In genomic region chr10:110356628-110357245, GRCh38 we compare ENCODE assay signal across 8 cellular contexts. TPM values are rescaled to one million over a fixed set of nuclear protein-coding genes. Genes with fewer than 3 reads are reported as not detected.
DNase-seq lines count a peak whose midpoint lies in the region; ATAC-seq, FAIRE-seq and TF ChIP-seq lines count a peak whose summit lies in the region.

No MANE protein-coding gene starts in this region.

- no peak overlapping the region for H4K8ac ChIP-seq in neuronal stem cell (ENCODE audit: low read depth, low read length)

- H3K36me3 ChIP-seq in SU-DHL-6 (ENCODE audit: low read length) (no peaks in the 10 kb centered on the region), K562 (ENCODE audit: control insufficient read depth, insufficient read depth, low read length) (no peaks in the 10 kb centered on the region), neuronal stem cell (replicated peaks in 1 of 2; ENCODE audit: control insufficient read depth in 2 of 2, insufficient read depth in 2 of 2, low read length in 2 of 2) (no peaks in the 10 kb centered on the region), tibial nerve (no peaks in the 10 kb centered on the region)

- H3K27ac ChIP-seq in SU-DHL-6 (ENCODE audit: low read depth, low read length) (peak overlapping the region; percentile 100), K562 (ENCODE audit: extremely low read depth, low read depth, low read length) (no peak overlapping the region), neuronal stem cell (replicated peaks; ENCODE audit: low read length) (no peak overlapping the region), tibial nerve (peak overlapping the region in 1 of 4 donors; percentile 62)

- H2AFZ ChIP-seq in SU-DHL-6 (ENCODE audit: low read depth, low read length, severe bottlenecking) (peak overlapping the region; percentile 29), K562 (ENCODE audit: low read depth, low read length) (no peak overlapping the region), neuronal stem cell (ENCODE audit: low read length) (peak overlapping the region; percentile 27)

- no peaks in the 10 kb centered on the region for H3K9me1 ChIP-seq in K562 (ENCODE audit: control insufficient read depth, insufficient read depth, low read length)

- no peak for TF ChIP-seq POLR2A in K562 (conservative IDR thresholded peaks at IDR 0.05)
- no peak for TF ChIP-seq POLR2A in tibial nerve (IDR thresholded peaks at IDR 0.05)
- TF ChIP-seq POLR2A in H54 (IDR thresholded peaks at IDR 0.05; ENCODE audit: low read depth, low read length): no peak

- no peaks in the 10 kb centered on the region for H3K79me1 ChIP-seq in neuronal stem cell (ENCODE audit: low read depth, low read length)

- H3K4me3 ChIP-seq in SU-DHL-6 (ENCODE audit: insufficient read depth, low read length, poor library complexity, severe bottlenecking): peak overlapping the region; percentile 26
- H3K4me3 ChIP-seq in K562: no peak overlapping the region
- no peak overlapping the region for H3K4me3 ChIP-seq in neuronal stem cell (ENCODE audit: low read length in 2 of 2)
- H3K4me3 ChIP-seq in tibial nerve: peak overlapping the region in 1 of 4 donors; percentile 8

- intact Hi-C loops in K562 (cut with micrococcal nuclease): loop anchor here (5.0 kb wide), 1 partner anchor 41 kb away; no protein-coding TSS in a partner anchor

- H3K27me3 ChIP-seq in SU-DHL-6 (ENCODE audit: low read length) (no peaks in the 10 kb centered on the region), K562 (ENCODE audit: control insufficient read depth in 2 of 2, insufficient read depth in 2 of 2, low read length in 2 of 2) (peaks cover 2 to 54% of the 10 kb centered on the region in 2 experiments; a peak in 4 of 5 replicates), neuronal stem cell (ENCODE audit: control insufficient read depth in 3 of 3, insufficient read depth in 3 of 3, low read depth in 1 of 3, low read length in 3 of 3) (peaks cover 0 to 7% (median 0%) of the 10 kb centered on the region in 3 experiments), tibial nerve (no peaks in the 10 kb centered on the region)

- H2BK15ac ChIP-seq in neuronal stem cell (ENCODE audit: low read length): no peak overlapping the region

- POLR2A ChIA-PET in K562 (lab: Yijun Ruan, JAX): no interaction called here

- TF ChIP-seq CTCF in SU-DHL-6 (IDR thresholded peaks at IDR 0.05; ENCODE audit: insufficient read depth, low read length, poor library complexity, severe bottlenecking) (no peak), K562 (IDR thresholded peaks at IDR 0.05 in 2 of 3, conservative IDR thresholded peaks at IDR 0.05 in 1 of 3; ENCODE audit: insufficient read depth in 2 of 3, low read depth in 1 of 3, low read length in 3 of 3) (no peak), tibial nerve (IDR thresholded peaks at IDR 0.05) (no peak)

- TF ChIP-seq RAD21 in K562 (CRISPR knock-in tag; conservative IDR thresholded peaks at IDR 0.05 in 1 of 2, IDR thresholded peaks at IDR 0.05 in 1 of 2): no peak

- H2BK12ac ChIP-seq in neuronal stem cell (ENCODE audit: low read length): no peak overlapping the region

- CTCF ChIA-PET in K562 (lab: Yijun Ruan, JAX; ENCODE audit: low intra/inter-chr PET ratio): interaction anchor here (0.9 kb wide), 1 partner anchor 180 kb away, joined by 3 read pairs; no protein-coding TSS in a partner anchor

- H3K4me1 ChIP-seq in K562 (replicated peaks in 1 of 2; ENCODE audit: control insufficient read depth in 2 of 2, insufficient read depth in 2 of 2, low read length in 2 of 2): peaks cover 0 to 8% of the 10 kb centered on the region in 2 experiments; a peak in 3 of 5 replicates
- peaks cover 0 to 11% of the 10 kb centered on the region in 2 donors for H3K4me1 ChIP-seq in neuronal stem cell (ENCODE audit: control insufficient read depth in 2 of 2, insufficient read depth in 1 of 2, low read depth in 1 of 2, low read length in 2 of 2)
- peaks cover 0 to 18% (median 15%) of the 10 kb centered on the region in 4 donors for H3K4me1 ChIP-seq in tibial nerve

- peak overlapping the region; percentile 74 for H3K9ac ChIP-seq in SU-DHL-6 (ENCODE audit: low read length)
- no peak overlapping the region for H3K9ac ChIP-seq in K562 (ENCODE audit: insufficient read depth in 1 of 2, low read depth in 2 of 2, low read length in 2 of 2)
- no peak overlapping the region for H3K9ac ChIP-seq in neuronal stem cell (ENCODE audit: low read depth, low read length, poor library complexity)

- H4K91ac ChIP-seq in neuronal stem cell (ENCODE audit: low read depth, low read length, poor library complexity): no peak overlapping the region

- no TSS peak for BruUV-seq in K562 (replicated peaks; lab: Mats Ljungman, UMichigan)

- no peak overlapping the region for H2AK5ac ChIP-seq in neuronal stem cell (ENCODE audit: low read depth, low read length)

- no peak overlapping the region for H3K23ac ChIP-seq in neuronal stem cell (ENCODE audit: low read depth, low read length, poor library complexity)

- FAIRE-seq in K562 (lab: Jason Lieb, UNC) (no peak), H54 (lab: Jason Lieb, UNC) (no peak)

- peak overlapping the region; percentile 82 for H3K4me2 ChIP-seq in SU-DHL-6 (ENCODE audit: low read depth, low read length, poor library complexity, severe bottlenecking)
- peak overlapping the region; percentile 14; the same call in 1 of the 2 replicates for H3K4me2 ChIP-seq in K562 (ENCODE audit: insufficient read depth, low read length)
- H3K4me2 ChIP-seq in neuronal stem cell (ENCODE audit: insufficient read depth, low read length, poor library complexity, severe bottlenecking): no peak overlapping the region

- in situ Hi-C loops in K562 (cut with MboI): no loop called here

- no peak overlapping the region for H3K18ac ChIP-seq in neuronal stem cell (ENCODE audit: low read length)

- 9% methylated on average over 12 of the region's 19 CpGs for WGBS in K562 (ENCODE audit: insufficient coverage, low coverage, missing lambda C conversion rate)
- WGBS in neuronal stem cell (ENCODE audit: extremely low coverage in 2 of 2, insufficient read length in 2 of 2, insufficient replicate concordance in 1 of 2), 2 donors: no CpG with 5 or more reads among the region's 19 CpGs
- WGBS in tibial nerve, 2 donors: 65 to 67% methylated on average over 19 of the region's 19 CpGs

- H3K4ac ChIP-seq in neuronal stem cell (ENCODE audit: low read length): no peak overlapping the region

- no peaks in the 10 kb centered on the region for H3K9me2 ChIP-seq in SU-DHL-6 (replicated peaks; ENCODE audit: insufficient read depth, low read length)

- DNase-seq in K562 (ENCODE audit: extremely low read depth in 1 of 4, low spot score in 3 of 4) (peak in 3 of 4 experiments; percentile 15 to 30 (median 19)), neuronal stem cell (ENCODE audit: low spot score) (no peak), tibial nerve (ENCODE audit: low spot score in 2 of 2) (no peak), H54 (ENCODE audit: insufficient read length, low spot score) (no peak), mesenteric fat pad (ENCODE audit: low spot score) (no peak)

- TF ChIP-seq EP300 in K562 (IDR thresholded peaks at IDR 0.05; ENCODE audit: low read length) (no peak), tibial nerve (IDR thresholded peaks at IDR 0.05) (peak in 1 of 2 donors; percentile 27)

- peak; percentile 77 for ATAC-seq in GM18867 (IDR thresholded peaks at IDR 0.05; ENCODE audit: unreplicated experiment)
- peak; percentile 79 for ATAC-seq in HG02884 (IDR thresholded peaks at IDR 0.05; ENCODE audit: unreplicated experiment)
- peak; percentile 36; the same call in 1 of the 3 replicates for ATAC-seq in K562

- H3K9me3 ChIP-seq in SU-DHL-6 (ENCODE audit: insufficient read depth, low read length) (no peaks in the 10 kb centered on the region), K562 (replicated peaks; ENCODE audit: control insufficient read depth, insufficient read depth, low read depth, low read length) (no peaks in the 10 kb centered on the region), neuronal stem cell (replicated peaks in 1 of 2; ENCODE audit: control insufficient read depth in 2 of 2, insufficient read depth in 1 of 2, low read depth in 1 of 2, low read length in 2 of 2) (no peaks in the 10 kb centered on the region), tibial nerve (no peaks in the 10 kb centered on the region)

- H4K20me1 ChIP-seq in SU-DHL-6 (ENCODE audit: low read depth, low read length) (no peaks in the 10 kb centered on the region), K562 (replicated peaks; ENCODE audit: control insufficient read depth, insufficient read depth, low read length) (no peaks in the 10 kb centered on the region)

- peaks cover 47% of the 10 kb centered on the region for H3F3A ChIP-seq in SU-DHL-6 (ENCODE audit: insufficient read depth)

- H2BK120ac ChIP-seq in neuronal stem cell (ENCODE audit: low read depth, low read length): no peak overlapping the region

- H2BK5ac ChIP-seq in neuronal stem cell (ENCODE audit: low read length): peak overlapping the region; percentile 19

- no peaks in the 10 kb centered on the region for H3K79me2 ChIP-seq in SU-DHL-6 (ENCODE audit: insufficient read depth, low read length)
- no peaks in the 10 kb centered on the region for H3K79me2 ChIP-seq in K562 (ENCODE audit: control insufficient read depth, insufficient read depth, low read length)

- H3K14ac ChIP-seq in neuronal stem cell (ENCODE audit: low read length): no peak overlapping the region

RNA-seq across cellular contexts. Expression of gene SMNDC1, which starts 52.0 kb away (rescaled TPM):
- total RNA-seq in K562 (2011; cell fraction: chromatin; rRNA removed; ENCODE audit: low replicate concordance): 9.7 and 38.1 TPM in 2 replicates
- 5.0 and 6.8 TPM in 2 replicates for total RNA-seq in K562 (2011; cell fraction: nucleolus; rRNA removed)
- total RNA-seq in K562 (2011; cell fraction: nucleoplasm; rRNA removed): 15.5 and 22.4 TPM in 2 replicates
- total RNA-seq in K562 (2014; rRNA removed): 3.6 and 6.8 TPM in 2 replicates
- total RNA-seq in K562 (2014; rRNA removed; fragmentation: Illumina TruSeq; extraction: Trizol): 12.3 and 13.9 TPM in 2 replicates
- 11.7 and 11.9 TPM in 2 replicates for total RNA-seq in K562 (2015; rRNA removed; fragmentation: Illumina TruSeq; extraction: Trizol)
- 28.1 and 35.8 TPM in 2 replicates for total RNA-seq in K562 (2021)
- 10.9 and 15.7 TPM in 2 replicates for polyA plus RNA-seq in K562 (2011; rRNA removed)
- 2.4 and 4.8 TPM in 2 replicates for polyA plus RNA-seq in K562 (2011; cell fraction: cytosol; rRNA removed)
- polyA plus RNA-seq in K562 (2011; cell fraction: nucleus; rRNA removed): 5.4 and 8.3 TPM in 2 replicates
- 15.3 and 17.9 TPM in 2 replicates for polyA plus RNA-seq in K562 (2012)
- polyA plus RNA-seq in K562 (2014; fragmentation: Illumina TruSeq; extraction: Trizol): 24.1 and 30.1 TPM in 2 replicates
- 1 to 10 TPM; 9.2 to 9.9 TPM for polyA plus RNA-seq in K562 (2014; fragmentation: Nextera tagmentation; extraction: Ambion mirVana)
- polyA plus RNA-seq in K562 (2014; rRNA removed): 17.4 and 19.5 TPM in 2 replicates
- polyA minus RNA-seq in K562 (2011; rRNA and poly(A)+ RNA removed): 11.9 and 19.0 TPM in 2 replicates
- polyA minus RNA-seq in K562 (2011; cell fraction: cytosol; rRNA and poly(A)+ RNA removed): 10.0 and 14.2 TPM in 2 replicates
- polyA minus RNA-seq in K562 (2011; cell fraction: nucleus; rRNA and poly(A)+ RNA removed): 13.2 and 30.7 TPM in 2 replicates
- polyA plus RNA-seq in neuronal stem cell (2013, experiment 1 of 2): 35.7 TPM
- polyA plus RNA-seq in neuronal stem cell (2013, experiment 2 of 2): 37.9 TPM
- 10 to 100 TPM; 11.4 to 21.0 (median 15.3) TPM for total RNA-seq in tibial nerve
- total RNA-seq in mesenteric fat pad: 26.1 TPM

Comparison
In these comparisons a context has a peak if more than half of its experiments do, and no peak if none do; other contexts are left out.
1. DNase-seq: peak in K562 (3 of 4); none in neuronal stem cell (single experiment), tibial nerve (0 of 2), H54 (single experiment) and mesenteric fat pad (single experiment).
2. Peak in every context shown above with its lines, with median percentiles within 50 percentile points of each other: ATAC-seq.